10 cellular contexts compared by ENCODE assay signal in the genomic region with DNA sequence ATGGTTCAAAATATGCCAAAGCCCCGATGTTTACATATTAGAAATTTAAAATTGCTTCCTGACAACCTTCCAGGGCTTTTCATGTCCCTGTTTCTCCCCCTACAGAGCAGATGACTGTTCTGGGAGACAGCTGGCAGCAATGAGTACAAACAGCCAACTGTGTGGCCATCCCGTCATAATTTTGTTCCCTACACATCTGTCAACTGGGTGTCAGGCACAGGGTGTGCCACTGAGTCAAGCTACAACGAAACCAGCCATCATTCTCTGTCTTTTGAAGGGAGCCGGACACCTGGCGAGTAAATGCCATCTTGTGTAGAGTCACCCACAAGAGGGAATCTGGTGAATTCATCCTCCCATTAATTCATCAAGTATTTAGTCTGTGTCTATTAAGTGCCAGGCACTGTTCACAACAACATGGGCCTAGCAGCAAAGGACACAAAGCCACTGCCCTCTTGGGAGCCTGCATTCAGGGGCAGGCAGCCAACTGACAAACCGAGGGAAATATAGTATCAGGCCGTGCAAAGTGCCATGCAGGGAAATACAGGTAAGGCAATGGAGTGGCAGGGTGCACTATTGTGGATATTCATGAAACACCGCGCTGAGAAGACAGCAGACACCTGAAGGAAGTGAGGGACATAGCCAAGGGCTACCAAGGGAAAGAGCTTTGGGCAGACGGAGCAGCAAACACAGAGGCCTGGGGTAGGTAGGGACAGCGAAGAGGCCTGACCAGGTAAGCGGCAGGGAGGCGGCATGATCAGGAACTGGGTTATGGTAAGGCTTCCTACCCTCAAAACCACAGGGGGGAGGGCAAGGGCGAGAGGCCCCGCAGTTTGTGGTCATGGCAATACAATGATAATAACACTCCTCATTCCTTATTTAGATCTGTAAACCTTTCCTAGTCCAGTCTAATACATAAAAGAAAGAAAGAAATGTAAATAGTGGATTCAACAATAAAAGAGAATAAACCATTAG.
DNase-seq lines count a peak whose midpoint lies in the region; ATAC-seq and TF ChIP-seq lines count a peak whose summit lies in the region.
"Had no signal": no experiment of that assay in that cellular context is flagged by ENCODE, and none has a peak within 500 bp of the region (broad histone marks: within the 10 kb centered on the region; RNA-seq: fewer than 3 reads in every experiment).

No MANE protein-coding gene starts in this region.

- POLR2A ChIA-PET in activated CD8-positive, alpha-beta T cell treated with anti-CD3 and anti-CD28 coated beads for 36 hours (lab: Charles Lee): interaction anchor here (1.1 to 1.9 kb wide), 5 partner anchors 8 to 84 kb away, joined by 3 to 9 read pairs (median 5); no protein-coding TSS in a partner anchor

- peak overlapping the region; percentile 88 for H3K27ac Mint-ChIP-seq in activated naive CD4-positive, alpha-beta T cell treated with anti-CD3 and anti-CD28 coated beads for 36 hours
- H3K27ac Mint-ChIP-seq in activated CD8-positive, alpha-beta T cell treated with anti-CD3 and anti-CD28 coated beads for 36 hours: peak overlapping the region; percentile 92

- peaks cover 91% of the 10 kb centered on the region for H3K4me1 Mint-ChIP-seq in activated naive CD4-positive, alpha-beta T cell treated with anti-CD3 and anti-CD28 coated beads for 36 hours (ENCODE audit: low read depth)
- peaks cover 89% of the 10 kb centered on the region for H3K4me1 Mint-ChIP-seq in activated CD8-positive, alpha-beta T cell treated with anti-CD3 and anti-CD28 coated beads for 36 hours (ENCODE audit: low read depth)

- in situ Hi-C loops in brain microvascular endothelial cell (cut with HindIII; ENCODE audit: low pct_ligation_motif_present, low sequenced_read_pairs): no loop called here
- in situ Hi-C loops in transverse colon (cut with MboI; ENCODE audit: low pct_ligation_motif_present in 1 of 4, low pct_unique_long_range_greater_than_20kb in 1 of 4, low sequenced_read_pairs in 3 of 4): no loop called here

- no peak for ATAC-seq in activated CD8-positive, alpha-beta T cell treated with anti-CD3 and anti-CD28 coated beads for 36 hours

- TF ChIP-seq EP300 in transverse colon (IDR thresholded peaks at IDR 0.05; ENCODE audit: low read depth): no peak

- peak overlapping the region; percentile 90 for H3K27ac ChIP-seq in temporal lobe (ENCODE audit: low read depth, low read length)
- H3K27ac ChIP-seq in brain microvascular endothelial cell: no peak overlapping the region
- no peak overlapping the region for H3K27ac ChIP-seq in transverse colon
- H3K27ac ChIP-seq: ascending aorta had no signal

- peak; percentile 56 for DNase-seq in activated naive CD4-positive, alpha-beta T cell treated with anti-CD3 and anti-CD28 coated beads for 36 hours
- DNase-seq in activated naive CD4-positive, alpha-beta T cell (lab: John Stamatoyannopoulos, UW): no peak
- DNase-seq in activated CD8-positive, alpha-beta T cell treated with anti-CD3 and anti-CD28 coated beads for 36 hours: peak; percentile 53
- DNase-seq in hippocampal formation (lab: John Stamatoyannopoulos, UW) (peak; percentile 35 to 50), NCI-H82 treated with DMSO at 0.1 percent for 48 hours (lab: John Stamatoyannopoulos, UW; ENCODE audit: unreplicated experiment) (no peak), brain microvascular endothelial cell (no peak), transverse colon (no peak)
- DNase-seq: NCI-H524 had no signal

- no peaks in the 10 kb centered on the region for H3K9me3 Mint-ChIP-seq in activated naive CD4-positive, alpha-beta T cell treated with anti-CD3 and anti-CD28 coated beads for 36 hours
- peaks cover 6% of the 10 kb centered on the region for H3K9me3 Mint-ChIP-seq in activated CD8-positive, alpha-beta T cell treated with anti-CD3 and anti-CD28 coated beads for 36 hours

- CTCF ChIA-PET in activated naive CD4-positive, alpha-beta T cell treated with anti-CD3 and anti-CD28 coated beads for 36 hours (lab: Charles Lee): interaction anchor here (0.6 to 1.2 kb wide), 3 partner anchors 10 to 57 kb away, joined by 3 to 4 read pairs (median 3); no protein-coding TSS in a partner anchor
- CTCF ChIA-PET in activated CD8-positive, alpha-beta T cell treated with anti-CD3 and anti-CD28 coated beads for 36 hours (lab: Charles Lee): interaction anchor here (0.7 to 3.0 kb wide), 11 partner anchors 8 to 262 kb away, joined by 3 to 23 read pairs (median 6); no protein-coding TSS in a partner anchor

- no peaks in the 10 kb centered on the region for H3K9me3 ChIP-seq in transverse colon
- H3K9me3 ChIP-seq: ascending aorta had no signal

- intact Hi-C loops in activated naive CD4-positive, alpha-beta T cell treated with anti-CD3 and anti-CD28 coated beads for 36 hours (cut with micrococcal nuclease): loop anchor here (1.0 to 10.0 kb wide), 12 partner anchors 22 to 556 kb away; a partner anchor contains a TSS
- intact Hi-C loops in activated CD8-positive, alpha-beta T cell treated with anti-CD3 and anti-CD28 coated beads for 36 hours (cut with micrococcal nuclease): loop anchor here (5.0 kb wide), 1 partner anchor 41 kb away; no protein-coding TSS in a partner anchor
- intact Hi-C loops in transverse colon (cut with DNase I; ENCODE audit: low total_unique reads): no loop called here

- H3K4me3 Mint-ChIP-seq in activated naive CD4-positive, alpha-beta T cell treated with anti-CD3 and anti-CD28 coated beads for 36 hours: peak overlapping the region; percentile 47
- peak overlapping the region; percentile 57 for H3K4me3 Mint-ChIP-seq in activated CD8-positive, alpha-beta T cell treated with anti-CD3 and anti-CD28 coated beads for 36 hours

- H3K4me3 ChIP-seq in brain microvascular endothelial cell (ENCODE audit: low read depth, low read length): no peak overlapping the region
- H3K4me3 ChIP-seq in transverse colon: no peak overlapping the region
- H3K4me3 ChIP-seq: ascending aorta had no signal

- 80 to 81% methylated on average over 10 to 15 of the region's 15 CpGs for WGBS in transverse colon (ENCODE audit: low coverage in 1 of 2), 2 donors

- TF ChIP-seq POLR2A in transverse colon (IDR thresholded peaks at IDR 0.05): no peak

- H3K27me3 Mint-ChIP-seq in activated naive CD4-positive, alpha-beta T cell treated with anti-CD3 and anti-CD28 coated beads for 36 hours (ENCODE audit: low read depth): no peaks in the 10 kb centered on the region
- H3K27me3 Mint-ChIP-seq in activated CD8-positive, alpha-beta T cell treated with anti-CD3 and anti-CD28 coated beads for 36 hours: no peaks in the 10 kb centered on the region

- H3K36me3 Mint-ChIP-seq in activated naive CD4-positive, alpha-beta T cell treated with anti-CD3 and anti-CD28 coated beads for 36 hours (ENCODE audit: low read depth): peaks cover 18% of the 10 kb centered on the region
- H3K36me3 Mint-ChIP-seq in activated CD8-positive, alpha-beta T cell treated with anti-CD3 and anti-CD28 coated beads for 36 hours (ENCODE audit: low read depth): peaks cover 45% of the 10 kb centered on the region

- no peaks in the 10 kb centered on the region for H3K36me3 ChIP-seq in brain microvascular endothelial cell (replicated peaks)
- H3K36me3 ChIP-seq in transverse colon: no peaks in the 10 kb centered on the region
- H3K36me3 ChIP-seq: ascending aorta had no signal

- no peaks in the 10 kb centered on the region for H3K27me3 ChIP-seq in brain microvascular endothelial cell (replicated peaks)
- H3K27me3 ChIP-seq in transverse colon: no peaks in the 10 kb centered on the region
- H3K27me3 ChIP-seq: ascending aorta had no signal

- TF ChIP-seq CTCF in activated CD8-positive, alpha-beta T cell treated with anti-CD3 and anti-CD28 coated beads for 36 hours (IDR thresholded peaks at IDR 0.05): no peak
- TF ChIP-seq CTCF in brain microvascular endothelial cell (IDR thresholded peaks at IDR 0.05; ENCODE audit: low read depth, low read length, missing control alignments) (no peak), transverse colon (IDR thresholded peaks at IDR 0.05) (no peak)

- peaks cover 4 to 52% (median 17%) of the 10 kb centered on the region in 4 donors for H3K4me1 ChIP-seq in transverse colon

Comparison
In these comparisons a context has a peak if more than half of its experiments do, and no peak if none do; other contexts are left out.
1. DNase-seq: peak in activated naive CD4-positive, alpha-beta T cell treated with anti-CD3 and anti-CD28 coated beads for 36 hours (single experiment), activated CD8-positive, alpha-beta T cell treated with anti-CD3 and anti-CD28 coated beads for 36 hours (single experiment) and hippocampal formation (2 of 2); none in activated naive CD4-positive, alpha-beta T cell (0 of 4), NCI-H82 treated with DMSO at 0.1 percent for 48 hours (single experiment), brain microvascular endothelial cell (single experiment) and transverse colon (single experiment).